In genomic region chr7:30503273-30504212, GRCh38 we compare ENCODE assay signal across 8 cellular contexts. TPM values are rescaled to one million over a fixed set of nuclear protein-coding genes. Genes with fewer than 3 reads are reported as not detected.
DNase-seq lines count a peak whose midpoint lies in the region; ATAC-seq and TF ChIP-seq lines count a peak whose summit lies in the region.

No MANE protein-coding gene starts in this region.

- peak overlapping the region; percentile 81 for H3K27ac ChIP-seq in RWPE1

- POLR2A ChIA-PET in RWPE1 (lab: Yijun Ruan, JAX; ENCODE audit: low non-redundant PET), result no interaction called here

- H3K4me3 ChIP-seq in H7 (ENCODE audit: insufficient read depth, low read depth, low read length) (peak overlapping the region; percentile 98), fibroblast of mammary gland (ENCODE audit: control insufficient read depth, low read depth, low read length) (peak overlapping the region; percentile 98), skeletal muscle cell (ENCODE audit: low read depth, low read length) (peak overlapping the region; percentile 93)

- DNase-seq in H7 (no peak), RWPE1 (ENCODE audit: low spot score) (no peak), fibroblast of mammary gland (ENCODE audit: low read depth) (peak; percentile 12), skeletal muscle cell (ENCODE audit: low read depth) (no peak), GDM1 (lab: John Stamatoyannopoulos, UW) (no peak), hypothalamus (lab: John Stamatoyannopoulos, UW) (no peak), DMS114 treated with DMSO at 0.1 percent for 48 hours (lab: John Stamatoyannopoulos, UW; ENCODE audit: unreplicated experiment) (no peak)

- TF ChIP-seq CTCF in RWPE1 (conservative IDR thresholded peaks at IDR 0.05; ENCODE audit: low read depth) (no peak), fibroblast of mammary gland (conservative IDR thresholded peaks at IDR 0.05; ENCODE audit: control insufficient read depth, insufficient read depth, low read depth, low read length) (no peak)

- H3K36me3 ChIP-seq in H7 (replicated peaks; ENCODE audit: control insufficient read depth, insufficient read depth, low read length), result peaks cover 2% of the 10 kb centered on the region; the same call in 1 of the 2 replicates

- CTCF ChIA-PET in RWPE1 (lab: Yijun Ruan, JAX), result interaction anchor here (1.3 kb wide), 1 partner anchor 18 kb away, joined by 3 read pairs; no protein-coding TSS in a partner anchor

- no peaks in the 10 kb centered on the region for H3K27me3 ChIP-seq in H7 (ENCODE audit: control insufficient read depth, insufficient read depth, low read length)

- no peak for ATAC-seq in HG02840 (IDR thresholded peaks at IDR 0.05; ENCODE audit: low FRiP score, unreplicated experiment)

RNA-seq across cellular contexts. Expression of gene GGCT, which starts 1.1 kb away (rescaled TPM):
- total RNA-seq in H7 (2014; rRNA removed; shearing (Covaris generic)), result 69.3 and 99.4 TPM in 2 replicates

RNA-seq across cellular contexts. Expression of gene NOD1, which starts 25.0 kb away (rescaled TPM):
- total RNA-seq in H7 (2014; rRNA removed; shearing (Covaris generic)), result 11.9 and 13.5 TPM in 2 replicates
